Comparison of ENCODE assay signal across 15 cellular contexts in the genomic region with DNA sequence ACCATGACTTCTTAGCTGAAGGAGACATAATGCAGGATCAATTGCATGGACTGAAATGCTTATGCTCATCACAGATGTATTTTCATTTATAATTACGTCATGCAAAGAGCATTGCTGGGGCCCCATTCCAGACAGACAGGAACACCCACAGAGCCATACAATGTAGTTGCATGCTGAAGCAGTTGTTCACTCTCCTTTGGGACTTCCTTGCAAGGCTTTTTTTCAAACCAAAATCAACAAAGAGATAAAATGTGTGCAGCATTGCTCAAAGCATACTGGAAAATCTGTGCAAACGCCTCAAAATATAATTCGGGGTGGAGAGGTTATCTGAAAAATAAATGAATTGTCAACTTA.
DNase-seq lines count a peak whose midpoint lies in the region; ATAC-seq and TF ChIP-seq lines count a peak whose summit lies in the region.
"Had no signal": no experiment of that assay in that cellular context is flagged by ENCODE, and none has a peak within 500 bp of the region (broad histone marks: within the 10 kb centered on the region; RNA-seq: fewer than 3 reads in every experiment).

No MANE protein-coding gene starts in this region.

- H3K36me3 Mint-ChIP-seq in nephron (ENCODE audit: low read depth) = peaks cover 10% of the 10 kb centered on the region
- H3K36me3 Mint-ChIP-seq in endothelial cell (ENCODE audit: low read depth, unreplicated experiment) = no peaks in the 10 kb centered on the region

- H3K4me1 Mint-ChIP-seq in nephron (peaks cover 38% of the 10 kb centered on the region), endothelial cell (ENCODE audit: unreplicated experiment) (peaks cover 9% of the 10 kb centered on the region)

- H3K9me3 Mint-ChIP-seq in nephron (peaks cover 28% of the 10 kb centered on the region), endothelial cell (ENCODE audit: unreplicated experiment) (no peaks in the 10 kb centered on the region)

- no peak for TF ChIP-seq CTCF in nephron (IDR thresholded peaks at IDR 0.05; ENCODE audit: unreplicated experiment in 3 of 3)
- no peak for TF ChIP-seq CTCF in endothelial cell (IDR thresholded peaks at IDR 0.05; ENCODE audit: unreplicated experiment)

- DNase-seq in ELR (ENCODE audit: low read depth) = peak; percentile 35
- peak; percentile 19 for DNase-seq in NCI-H1092 (lab: John Stamatoyannopoulos, UW)
- DNase-seq in dedifferentiated amniotic fluid mesenchymal stem cell (ENCODE audit: extremely low spot score) = peak; percentile 89
- no peak for DNase-seq in effector CD4-positive, alpha-beta T cell
- DNase-seq in endothelial cell (ENCODE audit: low spot score) = no peak
- DNase-seq: activated CD4-positive, CD25-positive, alpha-beta regulatory T cell treated with anti-CD3 and anti-CD28 coated beads, Interleukin-2, amount 50 U/mL, for 72 hours; activated T-cell treated with anti-CD3 and anti-CD28 coated beads, Interleukin-2, amount 50 U/mL, for 48 hours; body of pancreas; esophagus squamous epithelium; nucleus accumbens; stimulated activated naive CD8-positive, alpha-beta T cell treated with anti-CD3 and anti-CD28 coated beads, Interleukin-15, Interleukin-2, amounts not matched to agents 100 U/mL and 50 U/mL, for 24 hours had no signal

- ATAC-seq in HG02885 (IDR thresholded peaks at IDR 0.05; ENCODE audit: poor library complexity, unreplicated experiment) = no peak
- no peak for ATAC-seq in HG02981 (IDR thresholded peaks at IDR 0.05; ENCODE audit: unreplicated experiment)
- ATAC-seq: body of pancreas; HCT116; stimulated activated naive CD8-positive, alpha-beta T cell treated with anti-CD3 and anti-CD28 coated beads, Interleukin-15, Interleukin-2, amounts not matched to agents 100 U/mL and 50 U/mL, for 24 hours had no signal

- H3K4me3 Mint-ChIP-seq in nephron (no peak overlapping the region), endothelial cell (ENCODE audit: unreplicated experiment) (no peak overlapping the region)

- H3K27me3 Mint-ChIP-seq in nephron (ENCODE audit: low read depth) (no peaks in the 10 kb centered on the region), endothelial cell (ENCODE audit: unreplicated experiment) (peaks cover 2% of the 10 kb centered on the region)

- peak overlapping the region; percentile 18 to 72 (median 38) for H3K27ac Mint-ChIP-seq in nephron
- H3K27ac Mint-ChIP-seq in endothelial cell (ENCODE audit: unreplicated experiment) = no peak overlapping the region

Comparison
In these comparisons a context has a peak if more than half of its experiments do, and no peak if none do; other contexts are left out.
1. DNase-seq: peak in ELR (single experiment), NCI-H1092 (single experiment) and dedifferentiated amniotic fluid mesenchymal stem cell (single experiment); none in effector CD4-positive, alpha-beta T cell (single experiment) and endothelial cell (single experiment).